10 cellular contexts compared by ENCODE assay signal in genomic region chr18:31499157-31499524, GRCh38. TPM values are rescaled to one million over a fixed set of nuclear protein-coding genes. Genes with fewer than 3 reads are reported as not detected.
DNase-seq lines count a peak whose midpoint lies in the region; ATAC-seq, FAIRE-seq and TF ChIP-seq lines count a peak whose summit lies in the region.
"Had no signal": no experiment of that assay in that cellular context is flagged by ENCODE, and none has a peak within 500 bp of the region (broad histone marks: within the 10 kb centered on the region; RNA-seq: fewer than 3 reads in every experiment).

No MANE protein-coding gene starts in this region.

- POLR2A ChIA-PET in H1 (lab: Charles Lee; ENCODE audit: partially characterized antibody): interaction anchor here (0.7 kb wide), 1 partner anchor 272 kb away, joined by 3 read pairs; no protein-coding TSS in a partner anchor
- POLR2A ChIA-PET in naive thymus-derived CD8-positive, alpha-beta T cell (lab: Charles Lee): no interaction called here

- H3K9ac ChIP-seq in H1 (replicated peaks in 1 of 4; ENCODE audit: extremely low read depth in 1 of 4, low read depth in 3 of 4, low read length in 3 of 4): peak overlapping the region in 3 of 4 experiments; percentile 10 to 43 (median 41); a peak in 4 of 7 replicates

- WGBS in H1 (ENCODE audit: extremely low coverage in 1 of 2, insufficient coverage in 1 of 2, insufficient read length in 1 of 2, insufficient replicate concordance in 2 of 2, low coverage in 1 of 2, low lambda C conversion rate in 2 of 2, missing lambda C conversion rate in 1 of 2), 2 experiments: 18% methylated on average over 6 of the region's 6 CpGs; no CpG with 5 or more reads in 1 of the 2 experiments
- WGBS in adrenal gland, 4 donors: 53 to 61% (median 59%) methylated on average over 6 of the region's 6 CpGs

- peaks cover 7% of the 10 kb centered on the region for H3K79me1 ChIP-seq in H1 (ENCODE audit: low read depth, low read length)

- no peak for ATAC-seq in naive thymus-derived CD8-positive, alpha-beta T cell

- no peak for TF ChIP-seq EP300 in H1 (IDR thresholded peaks at IDR 0.05; ENCODE audit: borderline replicate concordance in 1 of 2, low read depth in 2 of 2, low read length in 2 of 2)

- H3K27ac Mint-ChIP-seq in naive thymus-derived CD8-positive, alpha-beta T cell: no peak overlapping the region

- TF ChIP-seq POLR2A in H1 (IDR thresholded peaks at IDR 0.05; ENCODE audit: control extremely low read depth in 1 of 2, low read depth in 2 of 2, low read length in 2 of 2) (no peak), vagina (IDR thresholded peaks at IDR 0.05) (no peak), adrenal gland (IDR thresholded peaks at IDR 0.05) (no peak)

- no peaks in the 10 kb centered on the region for H3K36me3 Mint-ChIP-seq in naive thymus-derived CD8-positive, alpha-beta T cell

- H2BK12ac ChIP-seq in H1 (ENCODE audit: low read depth, low read length): no peak overlapping the region

- H3K79me2 ChIP-seq in H1 (ENCODE audit: control insufficient read depth in 1 of 2, insufficient read depth in 2 of 2, low read length in 2 of 2): peaks cover 15 to 55% of the 10 kb centered on the region in 2 experiments

- no peak overlapping the region for H2BK5ac ChIP-seq in H1 (ENCODE audit: low read depth, low read length)

- H3K4me2 ChIP-seq in H1 (ENCODE audit: insufficient read depth in 1 of 2, low read depth in 2 of 2, low read length in 2 of 2): peak overlapping the region; percentile 73 to 96

- H4K8ac ChIP-seq in H1 (ENCODE audit: extremely low read depth, insufficient read depth, low read length): no peak overlapping the region

- peak overlapping the region; percentile 20 to 71 (median 65) for H3K4me3 Mint-ChIP-seq in naive thymus-derived CD8-positive, alpha-beta T cell

- no peak for DNase-seq in GM12864 (ENCODE audit: low read depth)
- peak; percentile 11 for DNase-seq in NCI-H510A (lab: John Stamatoyannopoulos, UW)
- DNase-seq in H1 (ENCODE audit: low read depth in 1 of 2, low spot score in 2 of 2): no peak
- DNase-seq in naive thymus-derived CD8-positive, alpha-beta T cell: no peak
- DNase-seq in NCI-H2196 (lab: John Stamatoyannopoulos, UW; ENCODE audit: unreplicated experiment): no peak
- no peak for DNase-seq in AML-193 (lab: John Stamatoyannopoulos, UW)
- no peak for DNase-seq in vagina (ENCODE audit: extremely low spot score in 2 of 2)
- no peak for DNase-seq in adrenal gland
- DNase-seq: activated effector memory CD4-positive, alpha-beta T cell treated with anti-CD3 and anti-CD28 coated beads, Interleukin-2, amount 50 U/mL, for 16 hours; hypothalamus had no signal

- H2BK120ac ChIP-seq in H1 (replicated peaks; ENCODE audit: low read depth, low read length): peak overlapping the region; percentile 85

- H3K4me3 ChIP-seq in GM12864 (ENCODE audit: low read depth, low read length) (peak overlapping the region; percentile 97), H1 (ENCODE audit: extremely low read depth in 1 of 4, insufficient read depth in 2 of 4, low read depth in 3 of 4, low read length in 4 of 4) (peak overlapping the region; percentile 72 to 100 (median 83)), vagina (peak overlapping the region in 1 of 2 donors; percentile 52), adrenal gland (peak overlapping the region in 1 of 4 donors; percentile 55)

- H3K27me3 ChIP-seq in H1 (replicated peaks in 1 of 4; ENCODE audit: control insufficient read depth in 3 of 4, extremely low read depth in 1 of 4, insufficient read depth in 3 of 4, low read length in 3 of 4) (no peaks in the 10 kb centered on the region), vagina (no peaks in the 10 kb centered on the region), adrenal gland (no peaks in the 10 kb centered on the region)

- peaks cover 15 to 44% (median 39%) of the 10 kb centered on the region in 5 donors for H3K27me3 Mint-ChIP-seq in naive thymus-derived CD8-positive, alpha-beta T cell

- peaks cover 4 to 5% of the 10 kb centered on the region in 2 experiments for H4K20me1 ChIP-seq in H1 (replicated peaks in 1 of 2; ENCODE audit: control insufficient read depth in 1 of 2, insufficient read depth in 2 of 2, low read length in 2 of 2)

- no peak overlapping the region for H3K23ac ChIP-seq in H1 (ENCODE audit: insufficient read length)

- H3K4me1 Mint-ChIP-seq in naive thymus-derived CD8-positive, alpha-beta T cell: peaks cover 0 to 9% (median 4%) of the 10 kb centered on the region in 4 donors

- H3K56ac ChIP-seq in H1 (replicated peaks; ENCODE audit: insufficient read length, low read depth, low read length): no peak overlapping the region

- H3K36me3 ChIP-seq in H1 (ENCODE audit: control insufficient read depth in 2 of 4, insufficient read depth in 4 of 4, low read length in 3 of 4) (peaks cover 0 to 2% (median 0%) of the 10 kb centered on the region in 4 experiments; a peak in 1 of 8 replicates), vagina (no peaks in the 10 kb centered on the region), adrenal gland (replicated peaks in 1 of 2) (no peaks in the 10 kb centered on the region)

- no peak overlapping the region for H2BK20ac ChIP-seq in H1 (ENCODE audit: low read length)

- no peak overlapping the region for H2BK15ac ChIP-seq in H1 (ENCODE audit: low read length)

- H4K91ac ChIP-seq in H1 (replicated peaks; ENCODE audit: insufficient read length, low read length): no peak overlapping the region

- no peak overlapping the region for H3K27ac ChIP-seq in H1 (ENCODE audit: low read depth, low read length)
- H3K27ac ChIP-seq in vagina: no peak overlapping the region
- no peak overlapping the region for H3K27ac ChIP-seq in adrenal gland

- H4K5ac ChIP-seq in H1 (ENCODE audit: insufficient read length, low read depth, low read length): no peak overlapping the region

- H3K14ac ChIP-seq in H1 (ENCODE audit: insufficient read length): no peak overlapping the region

- intact Hi-C loops in vagina (cut with DNase I): no loop called here
- intact Hi-C loops in adrenal gland (cut with DNase I): no loop called here

- H3K18ac ChIP-seq in H1 (ENCODE audit: extremely low read depth, low read length): no peak overlapping the region

- no peak for TF ChIP-seq RAD21 in H1 (IDR thresholded peaks at IDR 0.05 in 1 of 2, conservative IDR thresholded peaks at IDR 0.05 in 1 of 2; ENCODE audit: low read depth in 2 of 2, low read length in 2 of 2)

- H2AFZ ChIP-seq in H1 (ENCODE audit: low read length): no peak overlapping the region

- CTCF ChIA-PET in H1 (lab: Charles Lee; ENCODE audit: partially characterized antibody): interaction anchor here (0.6 to 2.6 kb wide), 4 partner anchors 11 to 354 kb away, joined by 4 to 12 read pairs (median 4); no protein-coding TSS in a partner anchor

- no peak overlapping the region for H2AK5ac ChIP-seq in H1 (ENCODE audit: low read depth, low read length)

- H3K4me1 ChIP-seq in H1 (replicated peaks in 1 of 4; ENCODE audit: control insufficient read depth in 3 of 4, insufficient read depth in 4 of 4, low read length in 3 of 4) (peaks cover 2 to 10% (median 5%) of the 10 kb centered on the region in 4 experiments; a peak in 5 of 7 replicates), vagina (peaks cover 9% of the 10 kb centered on the region), adrenal gland (replicated peaks in 1 of 2) (peaks cover 8% of the 10 kb centered on the region in 2 donors)

- TF ChIP-seq CTCF in GM12864 (IDR thresholded peaks at IDR 0.05; ENCODE audit: low read depth, low read length, missing control alignments) (no peak), H1 (IDR thresholded peaks at IDR 0.05; ENCODE audit: control extremely low read depth in 1 of 3, insufficient read depth in 1 of 3, low read depth in 1 of 3, low read length in 3 of 3) (no peak), vagina (IDR thresholded peaks at IDR 0.05) (no peak), adrenal gland (IDR thresholded peaks at IDR 0.05) (no peak)

- no peak for FAIRE-seq in H1 (lab: Jason Lieb, UNC)

- H3K4ac ChIP-seq in H1 (replicated peaks; ENCODE audit: insufficient read length, low read depth, low read length): no peak overlapping the region

- H3K9me3 Mint-ChIP-seq in naive thymus-derived CD8-positive, alpha-beta T cell: no peaks in the 10 kb centered on the region

- H3K23me2 ChIP-seq in H1 (ENCODE audit: low read depth, low read length): peaks cover 6% of the 10 kb centered on the region; the same call in 1 of the 2 replicates

- H3K9me3 ChIP-seq in H1 (ENCODE audit: insufficient read depth in 2 of 2, low read depth in 1 of 2, low read length in 1 of 2) (no peaks in the 10 kb centered on the region), vagina (no peaks in the 10 kb centered on the region), adrenal gland (replicated peaks in 1 of 3) (no peaks in the 10 kb centered on the region)

RNA-seq across cellular contexts. Expression of gene DSG2, which starts 1.2 kb away (rescaled TPM):
- total RNA-seq in H1 (2021; fragmentation: NEBNext Ultra II Directional; extraction: Animal tissue kit (Norgen Biotek cat#: 25700)): 138 and 144 TPM in 2 replicates
- polyA plus RNA-seq in H1 (2011; rRNA removed) (37.4 and 60.1 TPM in 2 replicates), adrenal gland (1 to 10 TPM in 1 of 3 donors, under 1 TPM in 2; 0.32 to 2.3 (median 0.74) TPM)
- 69.1 TPM for polyA plus RNA-seq in H1 (2011; cell fraction: cytosol; rRNA removed)
- 34.8 TPM for polyA plus RNA-seq in H1 (2011; cell fraction: nucleus; rRNA removed)
- 56.1 to 88.2 TPM (median 73.0 TPM) in 4 replicates for polyA plus RNA-seq in H1 (2012, experiment 1 of 2)
- polyA plus RNA-seq in H1 (2012, experiment 2 of 2): 3.9 TPM
- polyA plus RNA-seq in H1 (2013, experiment 1 of 2): 178 TPM
- polyA plus RNA-seq in H1 (2013, experiment 2 of 2): 179 TPM
- polyA minus RNA-seq in H1 (2011; rRNA and poly(A)+ RNA removed): 86.2 and 137 TPM in 2 replicates
- 57.0 TPM for polyA minus RNA-seq in H1 (2011; cell fraction: cytosol; rRNA and poly(A)+ RNA removed)
- 48.2 TPM for polyA minus RNA-seq in H1 (2011; cell fraction: nucleus; rRNA and poly(A)+ RNA removed)
- total RNA-seq in naive thymus-derived CD8-positive, alpha-beta T cell: under 1 TPM; 0.16 to 0.30 TPM
- polyA plus RNA-seq in naive thymus-derived CD8-positive, alpha-beta T cell: under 1 TPM in 2 of 3 donors, not detected in 1; 0.08 to 0.11 TPM
- total RNA-seq in vagina (11.8 TPM), adrenal gland (1 to 10 TPM in 6 of 8 donors, under 1 TPM in 2; 0.56 to 6.8 (median 2.2) TPM)

RNA-seq across cellular contexts. Expression of gene DSG3, which starts 51.6 kb away (rescaled TPM):
- total RNA-seq in H1 (2021; fragmentation: NEBNext Ultra II Directional; extraction: Animal tissue kit (Norgen Biotek cat#: 25700)): 0.06 and 0.07 TPM in 2 replicates
- polyA plus RNA-seq in H1 (2011; rRNA removed) (0.02 and 0.03 TPM in 2 replicates), adrenal gland (under 1 TPM in 2 of 3 donors, not detected in 1; 0.08 to 0.17 TPM)
- 0.05 TPM for polyA plus RNA-seq in H1 (2011; cell fraction: cytosol; rRNA removed)
- 0.03 TPM for polyA plus RNA-seq in H1 (2011; cell fraction: nucleus; rRNA removed)
- 0.03 to 0.05 TPM in 2 of 4 replicates, not detected in the others for polyA plus RNA-seq in H1 (2012, experiment 1 of 2)
- not detected for polyA plus RNA-seq in H1 (2012, experiment 2 of 2)
- polyA plus RNA-seq in H1 (2013, experiment 1 of 2): 0.18 TPM
- polyA plus RNA-seq in H1 (2013, experiment 2 of 2): 0.18 TPM
- polyA minus RNA-seq in H1 (2011; rRNA and poly(A)+ RNA removed): 0.10 and 0.16 TPM in 2 replicates
- polyA minus RNA-seq in H1 (2011; cell fraction: cytosol; rRNA and poly(A)+ RNA removed): not detected
- not detected for polyA minus RNA-seq in H1 (2011; cell fraction: nucleus; rRNA and poly(A)+ RNA removed)
- total RNA-seq in naive thymus-derived CD8-positive, alpha-beta T cell: not detected
- not detected for polyA plus RNA-seq in naive thymus-derived CD8-positive, alpha-beta T cell
- total RNA-seq in vagina (192 TPM), adrenal gland (under 1 TPM in 1 of 8 donors, not detected in 7; 0.04 TPM)

Comparison
In these comparisons a context has a peak if more than half of its experiments do, and no peak if none do; other contexts are left out.
1. RNA of gene DSG2, which starts 1.2 kb away (total RNA-seq): 138 to 144 TPM in H1; 11.8 TPM in vagina (single experiment), 0.56 to 6.8 TPM in adrenal gland and 0.16 to 0.30 TPM in naive thymus-derived CD8-positive, alpha-beta T cell; every median in the first group is over 10 times any median in the second.
2. RNA of gene DSG3, which starts 51.6 kb away (total RNA-seq): 192 TPM in vagina (single experiment); 0.06 to 0.07 TPM in H1, not detected in naive thymus-derived CD8-positive, alpha-beta T cell and 0.04 TPM in adrenal gland; every median in the first group is over 100 times any median in the second.